ENCODE assay signal across 11 cellular contexts in the genomic region with DNA sequence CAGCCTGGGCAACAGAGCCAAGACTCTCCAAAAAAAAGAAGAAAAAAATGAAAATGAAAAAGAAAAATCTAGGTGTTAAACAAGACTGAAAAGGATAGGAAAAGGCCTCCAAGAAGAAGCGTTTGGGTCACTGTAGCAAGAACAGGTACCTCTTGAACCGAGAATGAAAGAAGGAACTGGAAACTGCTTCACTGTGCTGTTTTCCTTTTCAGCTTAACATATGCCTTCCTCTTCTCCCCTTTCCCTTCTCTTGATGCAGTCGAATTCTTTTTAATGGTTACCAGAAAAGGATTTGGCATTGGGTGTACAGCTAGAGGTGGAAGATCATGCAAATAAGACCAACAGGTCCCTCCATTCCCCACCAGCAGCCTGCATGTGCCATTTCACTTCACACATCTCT. TPM values are rescaled to one million over a fixed set of nuclear protein-coding genes. Genes with fewer than 3 reads are reported as not detected.
DNase-seq lines count a peak whose midpoint lies in the region; ATAC-seq and TF ChIP-seq lines count a peak whose summit lies in the region.
"Had no signal": no experiment of that assay in that cellular context is flagged by ENCODE, and none has a peak within 500 bp of the region (broad histone marks: within the 10 kb centered on the region; RNA-seq: fewer than 3 reads in every experiment).

No MANE protein-coding gene starts in this region.

- H3K9me3 ChIP-seq in OCI-LY7 (ENCODE audit: low read length): no peaks in the 10 kb centered on the region
- H3K9me3 ChIP-seq in effector memory CD4-positive, alpha-beta T cell (ENCODE audit: control insufficient read depth, low read length): no peaks in the 10 kb centered on the region
- H3K9me3 ChIP-seq: stomach had no signal

- H3K27me3 Mint-ChIP-seq in mesothelial cell of epicardium (ENCODE audit: low read depth): no peaks in the 10 kb centered on the region

- no TSS peak for BruUV-seq in OCI-LY7 (replicated peaks; lab: Mats Ljungman, UMichigan)

- H3K4me1 Mint-ChIP-seq in mesothelial cell of epicardium: peaks cover 9% of the 10 kb centered on the region

- no peaks in the 10 kb centered on the region for H3K79me2 ChIP-seq in OCI-LY7 (ENCODE audit: insufficient read depth, low read depth, low read length)

- intact Hi-C loops in OCI-LY7 (cut with micrococcal nuclease; ENCODE audit: unreplicated experiment): loop anchor here (10.0 kb wide), 1 partner anchor 298 kb away; no protein-coding TSS in a partner anchor

- peaks cover 41% of the 10 kb centered on the region for H3K4me1 ChIP-seq in OCI-LY7 (ENCODE audit: insufficient read depth, low read length, poor library complexity, severe bottlenecking)
- H3K4me1 ChIP-seq in effector memory CD4-positive, alpha-beta T cell (ENCODE audit: control insufficient read depth, insufficient read depth, low read length, poor library complexity, severe bottlenecking): peaks cover 3% of the 10 kb centered on the region

- no peak overlapping the region for H3K27ac Mint-ChIP-seq in mesothelial cell of epicardium

- no peak overlapping the region for H3K4me3 Mint-ChIP-seq in mesothelial cell of epicardium

- H3K4me2 ChIP-seq in OCI-LY7 (ENCODE audit: low read length): peak overlapping the region; percentile 69

- ATAC-seq in GM21360 (IDR thresholded peaks at IDR 0.05; ENCODE audit: unreplicated experiment) (peak; percentile 66), HG03045 (IDR thresholded peaks at IDR 0.05; ENCODE audit: unreplicated experiment) (peak; percentile 38)

- POLR2A ChIA-PET in GM10248 (lab: Yijun Ruan, JAX): no interaction called here
- POLR2A ChIA-PET in OCI-LY7 (lab: Charles Lee): interaction anchor here (0.6 to 1.2 kb wide), 8 partner anchors 13 to 368 kb away, joined by 3 to 8 read pairs (median 4); no protein-coding TSS in a partner anchor

- H2AFZ ChIP-seq in OCI-LY7 (ENCODE audit: low read length): no peak overlapping the region

- CTCF ChIA-PET in GM10248 (lab: Yijun Ruan, JAX) (interaction anchor here (0.8 kb wide), 2 partner anchors 24 to 62 kb away, joined by 3 read pairs; no protein-coding TSS in a partner anchor), OCI-LY7 (lab: Charles Lee; ENCODE audit: unreplicated experiment) (no interaction called here)

- peaks cover 9% of the 10 kb centered on the region for H3K36me3 Mint-ChIP-seq in mesothelial cell of epicardium

- DNase-seq in GM10248 (ENCODE audit: extremely low spot score) (peak; percentile 45), OCI-LY7 (ENCODE audit: low spot score) (peak; percentile 37), kidney tubule cell (ENCODE audit: low spot score) (no peak), mesothelial cell of epicardium (ENCODE audit: low spot score in 2 of 2, unreplicated experiment in 2 of 2) (no peak), SK-N-DZ (ENCODE audit: low spot score) (no peak)
- DNase-seq in effector memory CD4-positive, alpha-beta T cell: no peak
- DNase-seq: NCI-H69, stomach had no signal

- peaks cover 25% of the 10 kb centered on the region; the same call in 1 of the 2 replicates for H4K20me1 ChIP-seq in OCI-LY7 (ENCODE audit: insufficient read depth, low read length)

- peaks cover 7% of the 10 kb centered on the region; the same call in 1 of the 2 replicates for H3K36me3 ChIP-seq in OCI-LY7 (ENCODE audit: insufficient read depth, low read length)
- no peaks in the 10 kb centered on the region for H3K36me3 ChIP-seq in effector memory CD4-positive, alpha-beta T cell (ENCODE audit: control insufficient read depth, insufficient read depth, low read length)

- peak overlapping the region; percentile 2 for H3K4me3 ChIP-seq in OCI-LY7 (ENCODE audit: low read depth, low read length, poor library complexity, severe bottlenecking)
- H3K4me3 ChIP-seq in effector memory CD4-positive, alpha-beta T cell (ENCODE audit: insufficient read depth, low read depth, low read length, poor library complexity, severe bottlenecking): no peak overlapping the region
- H3K4me3 ChIP-seq: stomach had no signal

- no peaks in the 10 kb centered on the region for H3K9me2 ChIP-seq in OCI-LY7 (ENCODE audit: insufficient read depth, low read length)

- no peak overlapping the region for H3K27ac ChIP-seq in OCI-LY7 (ENCODE audit: low read depth, low read length, poor library complexity, severe bottlenecking)
- H3K27ac ChIP-seq in effector memory CD4-positive, alpha-beta T cell (ENCODE audit: insufficient read depth, low read length, poor library complexity, severe bottlenecking): no peak overlapping the region
- H3K27ac ChIP-seq: stomach had no signal

- H3K27me3 ChIP-seq in effector memory CD4-positive, alpha-beta T cell (replicated peaks; ENCODE audit: control insufficient read depth, insufficient read depth, low read length, poor library complexity, severe bottlenecking): no peaks in the 10 kb centered on the region
- H3K27me3 ChIP-seq: stomach had no signal

- TF ChIP-seq CTCF in GM10248 (IDR thresholded peaks at IDR 0.05; ENCODE audit: control extremely low read depth, extremely low read depth, low read depth, missing control alignments): no peak
- no peak for TF ChIP-seq CTCF in OCI-LY7 (conservative IDR thresholded peaks at IDR 0.05; ENCODE audit: low read length)
- no peak for TF ChIP-seq CTCF in mesothelial cell of epicardium (IDR thresholded peaks at IDR 0.05; ENCODE audit: unreplicated experiment)

- no peaks in the 10 kb centered on the region for H3K9me3 Mint-ChIP-seq in mesothelial cell of epicardium
- H3K9me3 Mint-ChIP-seq: immature natural killer cell had no signal

RNA-seq across cellular contexts. Expression of gene LRRC4, which starts 28.1 kb away (rescaled TPM):
- total RNA-seq in OCI-LY7 (2014; rRNA removed; shearing (Covaris generic)): not detected in 2 replicates
- total RNA-seq in OCI-LY7 (2022) (not detected in 2 replicates), mesothelial cell of epicardium (2.3 to 3.2 TPM (median 2.9 TPM) in 3 replicates)
- polyA plus RNA-seq in SK-N-DZ (2014; cell fraction: cytosol; rRNA removed): 1.4 and 1.9 TPM in 2 replicates
- 1.4 and 1.9 TPM in 2 replicates for polyA plus RNA-seq in SK-N-DZ (2014; cell fraction: nucleus; rRNA removed)

Comparison
In these comparisons a context has a peak if more than half of its experiments do, and no peak if none do; other contexts are left out.
1. DNase-seq: peak in GM10248 (single experiment) and OCI-LY7 (single experiment); none in effector memory CD4-positive, alpha-beta T cell (0 of 3), kidney tubule cell (single experiment), mesothelial cell of epicardium (0 of 2) and SK-N-DZ (single experiment).